12 cellular contexts compared by ENCODE assay signal in genomic region chr22:46501701-46502100, GRCh38. TPM values are rescaled to one million over a fixed set of nuclear protein-coding genes. Genes with fewer than 3 reads are reported as not detected.
DNase-seq lines count a peak whose midpoint lies in the region; ATAC-seq and TF ChIP-seq lines count a peak whose summit lies in the region.
"Had no signal": no experiment of that assay in that cellular context is flagged by ENCODE, and none has a peak within 500 bp of the region (broad histone marks: within the 10 kb centered on the region; RNA-seq: fewer than 3 reads in every experiment).

No MANE protein-coding gene starts in this region.

- peaks cover 5% of the 10 kb centered on the region for H3K4me1 ChIP-seq in HUES48 (ENCODE audit: control insufficient read depth, insufficient read depth, low read length)
- peaks cover 4 to 7% of the 10 kb centered on the region in 2 donors for H3K4me1 ChIP-seq in thyroid gland
- H3K4me1 ChIP-seq: prostate gland had no signal

- H3K27ac ChIP-seq in HUES48 (ENCODE audit: low read depth, low read length) (peak overlapping the region; percentile 5), thyroid gland (peak overlapping the region in 1 of 3 donors; percentile 10)
- H3K27ac ChIP-seq: prostate gland had no signal

- WGBS in thyroid gland, 2 donors, result 57 to 78% methylated on average over 3 of the region's 3 CpGs

- DNase-seq in AG04449 (ENCODE audit: low read depth, low spot score), result peak; percentile 26
- DNase-seq in brain pericyte (ENCODE audit: low read depth, low spot score), result peak; percentile 60
- peak; percentile 92 for DNase-seq in kidney tubule cell (ENCODE audit: low spot score)
- DNase-seq in thyroid gland, result no peak
- DNase-seq in T-helper 9 cell, result no peak
- DNase-seq: activated CD4-positive, alpha-beta T cell treated with anti-CD3 and anti-CD28 coated beads, Interleukin-2, amount 10 ng/mL, durations not matched to agents 7 days and 5 days; C1 segment of cervical spinal cord; NCI-H2081 had no signal

- H3K9ac ChIP-seq in HUES48 (ENCODE audit: low read depth, low read length), result no peak overlapping the region

- no peak for TF ChIP-seq POLR2A in thyroid gland (IDR thresholded peaks at IDR 0.05)

- H3K36me3 ChIP-seq in HUES48 (ENCODE audit: control insufficient read depth, insufficient read depth, low read length) (no peaks in the 10 kb centered on the region), thyroid gland (no peaks in the 10 kb centered on the region)
- H3K36me3 ChIP-seq: prostate gland had no signal

- H3K27me3 ChIP-seq in HUES48 (ENCODE audit: control insufficient read depth, insufficient read depth, low read length) (no peaks in the 10 kb centered on the region), thyroid gland (no peaks in the 10 kb centered on the region)

- no peak for ATAC-seq in HG02884 (IDR thresholded peaks at IDR 0.05; ENCODE audit: unreplicated experiment)
- ATAC-seq in HG03095 (IDR thresholded peaks at IDR 0.05; ENCODE audit: unreplicated experiment), result no peak

- no peak overlapping the region for H3K4me3 ChIP-seq in AG04449 (ENCODE audit: low read depth, low read length)
- no peak overlapping the region for H3K4me3 ChIP-seq in HUES48 (ENCODE audit: low read depth, low read length)
- no peak overlapping the region for H3K4me3 ChIP-seq in thyroid gland (replicated peaks in 1 of 3)
- H3K4me3 ChIP-seq: prostate gland had no signal

- intact Hi-C loops in thyroid gland (cut with DNase I), result no loop called here

- H3K9me3 ChIP-seq in HUES48 (ENCODE audit: control insufficient read depth, insufficient read depth, low read length), result no peaks in the 10 kb centered on the region
- no peaks in the 10 kb centered on the region for H3K9me3 ChIP-seq in thyroid gland
- H3K9me3 ChIP-seq: prostate gland had no signal

- CTCF ChIA-PET in AG04449 (lab: Yijun Ruan, JAX), result interaction anchor here (2.3 kb wide), 1 partner anchor 40 kb away, joined by 8 read pairs; no protein-coding TSS in a partner anchor

- TF ChIP-seq CTCF in AG04449 (IDR thresholded peaks at IDR 0.05; ENCODE audit: insufficient read depth, low read length, missing control alignments), result no peak
- TF ChIP-seq CTCF in thyroid gland (IDR thresholded peaks at IDR 0.05), result no peak

- POLR2A ChIA-PET in AG04449 (lab: Yijun Ruan, JAX), result no interaction called here

RNA-seq across cellular contexts. Expression of gene CELSR1, which starts 35.7 kb away (rescaled TPM):
- 10 to 100 TPM; 18.4 to 56.0 (median 31.0) TPM for total RNA-seq in thyroid gland

Comparison
In these comparisons a context has a peak if more than half of its experiments do, and no peak if none do; other contexts are left out.
1. DNase-seq: peak in AG04449 (single experiment), brain pericyte (single experiment) and kidney tubule cell (single experiment); none in thyroid gland (0 of 2) and T-helper 9 cell (single experiment).